17 cellular contexts compared by ENCODE assay signal in genomic region chr2:237515166-237515565, GRCh38. TPM values are rescaled to one million over a fixed set of nuclear protein-coding genes. Genes with fewer than 3 reads are reported as not detected.
DNase-seq lines count a peak whose midpoint lies in the region; ATAC-seq and TF ChIP-seq lines count a peak whose summit lies in the region.
"Had no signal": no experiment of that assay in that cellular context is flagged by ENCODE, and none has a peak within 500 bp of the region (broad histone marks: within the 10 kb centered on the region; RNA-seq: fewer than 3 reads in every experiment).

No MANE protein-coding gene starts in this region.

- H3K27me3 ChIP-seq in MM.1S (replicated peaks; ENCODE audit: insufficient read depth, low read length) = no peaks in the 10 kb centered on the region
- no peaks in the 10 kb centered on the region for H3K27me3 ChIP-seq in right cardiac atrium (ENCODE audit: control insufficient read depth, insufficient read depth)
- H3K27me3 ChIP-seq in testis = no peaks in the 10 kb centered on the region
- H3K27me3 ChIP-seq in GM23338 (ENCODE audit: insufficient read depth) = no peaks in the 10 kb centered on the region
- H3K27me3 ChIP-seq: BE2C had no signal

- H3K4me3 ChIP-seq in MM.1S (ENCODE audit: low read length) (no peak overlapping the region), right cardiac atrium (ENCODE audit: low read length) (no peak overlapping the region), testis (no peak overlapping the region), GM23338 (no peak overlapping the region)

- H3K4me1 Mint-ChIP-seq in brain = peaks cover 42% of the 10 kb centered on the region
- H3K4me1 Mint-ChIP-seq in GM23338 = peaks cover 3% of the 10 kb centered on the region

- peak overlapping the region; percentile 72; the same call in 1 of the 2 replicates for H3K27ac ChIP-seq in MM.1S (ENCODE audit: low read length)
- H3K27ac ChIP-seq in right cardiac atrium (ENCODE audit: low read length) = peak overlapping the region; percentile 75
- peak overlapping the region; percentile 66 to 70 for H3K27ac ChIP-seq in testis
- no peak overlapping the region for H3K27ac ChIP-seq in GM23338 (ENCODE audit: low read depth)

- intact Hi-C loops in right cardiac atrium (cut with DNase I) (loop anchor here in 2 of 4 donors (2.0 to 10.0 kb wide), 2 partner anchors 56 to 230 kb away; no protein-coding TSS in a partner anchor), testis (cut with DNase I; ENCODE audit: low total_unique reads) (loop anchor here (10.0 kb wide), 1 partner anchor 230 kb away; no protein-coding TSS in a partner anchor)

- H3K9me2 ChIP-seq in MM.1S (replicated peaks; ENCODE audit: insufficient read depth, low read length) (no peaks in the 10 kb centered on the region), GM23338 (ENCODE audit: insufficient read depth) (0 out of 2 replicates have a peak, but pooled peaks cover 7% of the 10 kb centered on the region)
- H3K9me2 ChIP-seq: SK-N-SH had no signal

- peaks cover 3% of the 10 kb centered on the region for H3K27me3 Mint-ChIP-seq in brain
- H3K27me3 Mint-ChIP-seq in GM23338 (ENCODE audit: insufficient read depth, low read depth, poor library complexity) = peaks cover 2% of the 10 kb centered on the region

- TF ChIP-seq POLR2A in testis (IDR thresholded peaks at IDR 0.05) = no peak

- ATAC-seq in right cardiac atrium (peak in 1 of 2 donors; percentile 6), HG03520 (IDR thresholded peaks at IDR 0.05; ENCODE audit: unreplicated experiment) (no peak), GM23338 (no peak)
- ATAC-seq in activated naive CD4-positive, alpha-beta T cell treated with anti-CD3 and anti-CD28 coated beads, Interleukin-2, amount 50 U/mL, for 72 hours = no peak
- ATAC-seq: CD8-positive, alpha-beta T cell; Panc1 had no signal

- TF ChIP-seq CTCF in MM.1S (IDR thresholded peaks at IDR 0.05; ENCODE audit: low read length) = no peak
- no peak for TF ChIP-seq CTCF in brain (conservative IDR thresholded peaks at IDR 0.05)
- TF ChIP-seq CTCF in testis (IDR thresholded peaks at IDR 0.05) = no peak
- TF ChIP-seq CTCF in GM23338 (conservative IDR thresholded peaks at IDR 0.05; ENCODE audit: low read depth in 2 of 2) = no peak

- H3K79me2 ChIP-seq in MM.1S (ENCODE audit: low read length) = no peaks in the 10 kb centered on the region
- H3K79me2 ChIP-seq in GM23338 (replicated peaks; ENCODE audit: insufficient read depth) = no peaks in the 10 kb centered on the region

- H3K36me3 ChIP-seq in MM.1S (replicated peaks; ENCODE audit: insufficient read depth, low read length) = no peaks in the 10 kb centered on the region
- H3K36me3 ChIP-seq in testis (ENCODE audit: low read depth, missing control alignments) = no peaks in the 10 kb centered on the region
- no peaks in the 10 kb centered on the region for H3K36me3 ChIP-seq in GM23338 (ENCODE audit: insufficient read depth)
- H3K36me3 ChIP-seq: BE2C had no signal

- H2AFZ ChIP-seq in MM.1S (ENCODE audit: low read length) (peak overlapping the region; percentile 66; the same call in 1 of the 2 replicates), GM23338 (no peak overlapping the region)

- H3K9me3 ChIP-seq in MM.1S (replicated peaks; ENCODE audit: insufficient read depth, low read length) (no peaks in the 10 kb centered on the region), right cardiac atrium (ENCODE audit: control insufficient read depth, low read length) (no peaks in the 10 kb centered on the region), testis (no peaks in the 10 kb centered on the region)
- H3K9me3 ChIP-seq: BE2C, SK-N-SH had no signal

- 79% methylated on average over 16 of the region's 16 CpGs for WGBS in right cardiac atrium
- whole genome bisulfite sequencing in testis, 2 donors = 68 to 83% methylated on average over 16 of the region's 16 CpGs

- H3F3A ChIP-seq in MM.1S (ENCODE audit: insufficient read depth, low read length) (peaks cover 17% of the 10 kb centered on the region), GM23338 (replicated peaks; ENCODE audit: low read depth) (no peaks in the 10 kb centered on the region)

- peak overlapping the region in 1 of 5 experiments; percentile 5 for H3K4me3 Mint-ChIP-seq in brain
- H3K4me3 Mint-ChIP-seq in GM23338 = no peak overlapping the region
- H3K4me3 Mint-ChIP-seq: CD8-positive, alpha-beta T cell; H9 had no signal

- H3K4me1 ChIP-seq in MM.1S (ENCODE audit: low read length) = peaks cover 34% of the 10 kb centered on the region
- peaks cover 2% of the 10 kb centered on the region for H3K4me1 ChIP-seq in right cardiac atrium (ENCODE audit: control insufficient read depth, insufficient read depth, low read length)
- peaks cover 48% of the 10 kb centered on the region for H3K4me1 ChIP-seq in testis
- H3K4me1 ChIP-seq in GM23338 (ENCODE audit: insufficient read depth) = peaks cover 3% of the 10 kb centered on the region; the same call in 1 of the 2 replicates
- H3K4me1 ChIP-seq: BE2C had no signal

- no peak overlapping the region for H3K9ac ChIP-seq in MM.1S (ENCODE audit: low read length)
- H3K9ac ChIP-seq: SK-N-SH had no signal

- H3K27ac Mint-ChIP-seq in brain (peak overlapping the region in 3 of 5 experiments; percentile 19 to 64 (median 60)), GM23338 (no peak overlapping the region)
- H3K27ac Mint-ChIP-seq in activated naive CD4-positive, alpha-beta T cell treated with anti-CD3 and anti-CD28 coated beads, Interleukin-2, amount 50 U/mL, for 72 hours = peak overlapping the region in 1 of 2 donors; percentile 22
- H3K27ac Mint-ChIP-seq: CD8-positive, alpha-beta T cell had no signal

- H3K9me3 Mint-ChIP-seq in brain (peaks cover 0 to 8% (median 0%) of the 10 kb centered on the region in 5 experiments), GM23338 (no peaks in the 10 kb centered on the region)
- H3K9me3 Mint-ChIP-seq in activated naive CD4-positive, alpha-beta T cell treated with anti-CD3 and anti-CD28 coated beads, Interleukin-2, amount 50 U/mL, for 72 hours = no peaks in the 10 kb centered on the region
- H3K9me3 Mint-ChIP-seq: CD8-positive, alpha-beta T cell had no signal

- DNase-seq in MM.1S (no peak), right cardiac atrium (no peak), testis (no peak), GM23338 (ENCODE audit: low spot score) (no peak)
- DNase-seq in activated naive CD4-positive, alpha-beta T cell treated with anti-CD3 and anti-CD28 coated beads, Interleukin-2, amount 50 U/mL, for 72 hours (ENCODE audit: low spot score in 2 of 2) = no peak
- DNase-seq: BE2C; CD8-positive, alpha-beta T cell; H9; NCI-H1436; NCI-H2029 treated with DMSO at 0.1 percent for 48 hours; NCI-H510A; NCI-H82; SK-N-SH had no signal

- H4K20me1 ChIP-seq in MM.1S (ENCODE audit: insufficient read depth, low read length) = no peaks in the 10 kb centered on the region
- no peaks in the 10 kb centered on the region for H4K20me1 ChIP-seq in GM23338 (replicated peaks; ENCODE audit: insufficient read depth)

- H3K36me3 Mint-ChIP-seq in brain = no peaks in the 10 kb centered on the region
- H3K36me3 Mint-ChIP-seq in activated naive CD4-positive, alpha-beta T cell treated with anti-CD3 and anti-CD28 coated beads, Interleukin-2, amount 50 U/mL, for 72 hours = no peaks in the 10 kb centered on the region
- H3K36me3 Mint-ChIP-seq in GM23338 (ENCODE audit: low read depth) = no peaks in the 10 kb centered on the region; the same call in 2 of the 3 replicates
- H3K36me3 Mint-ChIP-seq: CD8-positive, alpha-beta T cell had no signal

- H3K4me2 ChIP-seq in MM.1S (ENCODE audit: low read depth, low read length) (0 out of 2 replicates have a peak overlapping the region, but pooled peaks have one; percentile 53), GM23338 (no peak overlapping the region)
- H3K4me2 ChIP-seq: SK-N-SH had no signal

TF ChIP-seq in GM23338, 12 proteins besides CTCF, POLR2A, EP300 and RAD21 (continues in another document):
- TF ChIP-seq STAT1 (IDR thresholded peaks at IDR 0.05; ENCODE audit: unreplicated experiment) (no peak), CREB1 (CRISPR knock-in tag; IDR thresholded peaks at IDR 0.05; ENCODE audit: low read depth) (no peak), ZNF114 (CRISPR knock-in tag; IDR thresholded peaks at IDR 0.05) (no peak)

RNA-seq across cellular contexts. Expression of gene MLPH, which starts 28.1 kb away (rescaled TPM):
- polyA plus RNA-seq in brain (ENCODE audit: insufficient read depth, low read depth, low replicate concordance) (2.8 TPM), right cardiac atrium (138 TPM), testis (ENCODE audit: insufficient read depth, low read depth, low replicate concordance) (5.5 TPM), GM23338 (2016; fragmentation: Nextera tagmentation; extraction: Ambion mirVana) (13.6 and 14.7 TPM in 2 replicates)
- total RNA-seq in right cardiac atrium (100 to 1,000 TPM in 3 of 4 donors, 10 to 100 TPM in 1; 57.8 to 189 (median 143) TPM), testis (1 to 10 TPM; 6.5 to 7.4 TPM)
- not detected for total RNA-seq in activated naive CD4-positive, alpha-beta T cell treated with anti-CD3 and anti-CD28 coated beads, Interleukin-2, amount 50 U/mL, for 72 hours
- total RNA-seq in GM23338 (2014; rRNA removed; shearing (Covaris generic)) = 15.7 and 16.5 TPM in 2 replicates
- total RNA-seq: CD8-positive, alpha-beta T cell; HT1080 had no signal

RNA-seq across cellular contexts. Expression of gene PRLH, which starts 51.2 kb away (rescaled TPM):
- not detected for polyA plus RNA-seq in brain (ENCODE audit: insufficient read depth, low read depth, low replicate concordance)
- total RNA-seq in right cardiac atrium = not detected
- polyA plus RNA-seq in right cardiac atrium = not detected
- total RNA-seq in testis = not detected
- not detected for polyA plus RNA-seq in testis (ENCODE audit: insufficient read depth, low read depth, low replicate concordance)
- not detected for total RNA-seq in activated naive CD4-positive, alpha-beta T cell treated with anti-CD3 and anti-CD28 coated beads, Interleukin-2, amount 50 U/mL, for 72 hours
- total RNA-seq in GM23338 (2014; rRNA removed; shearing (Covaris generic)) = not detected in 2 replicates
- not detected in 2 replicates for polyA plus RNA-seq in GM23338 (2016; fragmentation: Nextera tagmentation; extraction: Ambion mirVana)
- total RNA-seq: CD8-positive, alpha-beta T cell; H9; HT1080 had no signal
- polyA plus RNA-seq: SK-N-SH had no signal

Comparison
In these comparisons a context has a peak if more than half of its experiments do, and no peak if none do; other contexts are left out.
1. RNA of gene MLPH, which starts 28.1 kb away (total RNA-seq): 57.8 to 189 TPM in right cardiac atrium, 15.7 to 16.5 TPM in GM23338 and 6.5 to 7.4 TPM in testis; not detected in activated naive CD4-positive, alpha-beta T cell treated with anti-CD3 and anti-CD28 coated beads, Interleukin-2, amount 50 U/mL, for 72 hours; every median in the first group is over 4 times any median in the second.